Comparison of ENCODE assay signal across 8 cellular contexts in genomic region chr9:96022445-96023031, GRCh38.
DNase-seq lines count a peak whose midpoint lies in the region; ATAC-seq and TF ChIP-seq lines count a peak whose summit lies in the region.

No MANE protein-coding gene starts in this region.

- intact Hi-C loops in activated CD4-positive, alpha-beta T cell treated with anti-CD3 and anti-CD28 coated beads, Interleukin-2, amount 10 ng/mL, durations not matched to agents 24 days and 14 days (cut with micrococcal nuclease) = no loop called here
- intact Hi-C loops in thyroid gland (cut with DNase I) = no loop called here
- intact Hi-C loops in body of pancreas (cut with DNase I) = no loop called here

- peak overlapping the region; percentile 91 for H3K27ac Mint-ChIP-seq in activated CD4-positive, alpha-beta T cell treated with anti-CD3 and anti-CD28 coated beads, Interleukin-2, amount 10 ng/mL, durations not matched to agents 24 days and 14 days
- peak overlapping the region; percentile 76 for H3K27ac Mint-ChIP-seq in activated naive CD4-positive, alpha-beta T cell treated with anti-CD3 and anti-CD28 coated beads, Interleukin-2, amount 10 ng/mL, durations not matched to agents 7 days and 5 days

- H3K4me1 ChIP-seq in thyroid gland = peaks cover 23 to 25% of the 10 kb centered on the region in 2 donors
- H3K4me1 ChIP-seq in body of pancreas = peaks cover 25% of the 10 kb centered on the region

- peaks cover 66% of the 10 kb centered on the region for H3K4me1 Mint-ChIP-seq in activated CD4-positive, alpha-beta T cell treated with anti-CD3 and anti-CD28 coated beads, Interleukin-2, amount 10 ng/mL, durations not matched to agents 24 days and 14 days
- peaks cover 56% of the 10 kb centered on the region for H3K4me1 Mint-ChIP-seq in activated naive CD4-positive, alpha-beta T cell treated with anti-CD3 and anti-CD28 coated beads, Interleukin-2, amount 10 ng/mL, durations not matched to agents 7 days and 5 days

- TF ChIP-seq POLR2A in thyroid gland (IDR thresholded peaks at IDR 0.05) (peak in 1 of 2 donors; percentile 55), body of pancreas (IDR thresholded peaks at IDR 0.05) (no peak)

- peak overlapping the region; percentile 86 for H3K4me3 Mint-ChIP-seq in activated CD4-positive, alpha-beta T cell treated with anti-CD3 and anti-CD28 coated beads, Interleukin-2, amount 10 ng/mL, durations not matched to agents 24 days and 14 days
- H3K4me3 Mint-ChIP-seq in activated naive CD4-positive, alpha-beta T cell treated with anti-CD3 and anti-CD28 coated beads, Interleukin-2, amount 10 ng/mL, durations not matched to agents 7 days and 5 days = peak overlapping the region; percentile 76

- H3K9me3 ChIP-seq in thyroid gland (no peaks in the 10 kb centered on the region), body of pancreas (no peaks in the 10 kb centered on the region)

- H3K9me3 Mint-ChIP-seq in activated CD4-positive, alpha-beta T cell treated with anti-CD3 and anti-CD28 coated beads, Interleukin-2, amount 10 ng/mL, durations not matched to agents 24 days and 14 days = peaks cover 4% of the 10 kb centered on the region
- no peaks in the 10 kb centered on the region for H3K9me3 Mint-ChIP-seq in activated naive CD4-positive, alpha-beta T cell treated with anti-CD3 and anti-CD28 coated beads, Interleukin-2, amount 10 ng/mL, durations not matched to agents 7 days and 5 days

- peak overlapping the region in 1 of 3 donors; percentile 62 for H3K4me3 ChIP-seq in thyroid gland (replicated peaks in 1 of 3)
- no peak overlapping the region for H3K4me3 ChIP-seq in body of pancreas

- no peak for TF ChIP-seq CTCF in thyroid gland (IDR thresholded peaks at IDR 0.05)
- TF ChIP-seq CTCF in body of pancreas (IDR thresholded peaks at IDR 0.05) = no peak

- H3K36me3 Mint-ChIP-seq in activated CD4-positive, alpha-beta T cell treated with anti-CD3 and anti-CD28 coated beads, Interleukin-2, amount 10 ng/mL, durations not matched to agents 24 days and 14 days (ENCODE audit: low read depth) = peaks cover 7% of the 10 kb centered on the region
- H3K36me3 Mint-ChIP-seq in activated naive CD4-positive, alpha-beta T cell treated with anti-CD3 and anti-CD28 coated beads, Interleukin-2, amount 10 ng/mL, durations not matched to agents 7 days and 5 days = peaks cover 17% of the 10 kb centered on the region

- H3K27me3 ChIP-seq in thyroid gland = no peaks in the 10 kb centered on the region
- H3K27me3 ChIP-seq in body of pancreas = peaks cover 0 to 13% of the 10 kb centered on the region in 2 donors

- DNase-seq in activated CD4-positive, alpha-beta T cell treated with anti-CD3 and anti-CD28 coated beads, Interleukin-2, amount 10 ng/mL, durations not matched to agents 24 days and 14 days = peak; percentile 82
- no peak for DNase-seq in activated CD4-positive, alpha-beta T cell treated with anti-CD3 and anti-CD28 coated beads, Interleukin-2, amount 50 U/mL, for 1 hour
- DNase-seq in activated naive CD4-positive, alpha-beta T cell treated with anti-CD3 and anti-CD28 coated beads, Interleukin-2, amount 10 ng/mL, durations not matched to agents 7 days and 5 days = peak; percentile 44
- DNase-seq in left kidney (ENCODE audit: low read depth, low spot score) (peak; percentile 86), thyroid gland (peak; percentile 88 to 89), body of pancreas (no peak), NCI-H1417 (lab: John Stamatoyannopoulos, UW) (no peak), mesenteric fat pad (ENCODE audit: low spot score) (no peak)

- no peak for ATAC-seq in body of pancreas

- no peaks in the 10 kb centered on the region for H3K36me3 ChIP-seq in thyroid gland
- H3K36me3 ChIP-seq in body of pancreas (replicated peaks in 1 of 2; ENCODE audit: insufficient read depth in 1 of 2, low read depth in 2 of 2) = no peaks in the 10 kb centered on the region

- peaks cover 16% of the 10 kb centered on the region for H3K27me3 Mint-ChIP-seq in activated CD4-positive, alpha-beta T cell treated with anti-CD3 and anti-CD28 coated beads, Interleukin-2, amount 10 ng/mL, durations not matched to agents 24 days and 14 days
- peaks cover 70% of the 10 kb centered on the region for H3K27me3 Mint-ChIP-seq in activated naive CD4-positive, alpha-beta T cell treated with anti-CD3 and anti-CD28 coated beads, Interleukin-2, amount 10 ng/mL, durations not matched to agents 7 days and 5 days

- WGBS in thyroid gland, 2 donors = 10 to 12% methylated on average over 25 of the region's 25 CpGs
- 49 to 69% methylated on average over 25 of the region's 25 CpGs for WGBS in body of pancreas, 2 donors

- CTCF ChIA-PET in activated naive CD4-positive, alpha-beta T cell treated with anti-CD3 and anti-CD28 coated beads, Interleukin-2, amount 10 ng/mL, durations not matched to agents 7 days and 5 days (lab: Charles Lee) = no interaction called here

- peak overlapping the region; percentile 55 to 91 (median 61) for H3K27ac ChIP-seq in thyroid gland
- no peak overlapping the region for H3K27ac ChIP-seq in body of pancreas

Comparison
In these comparisons a context has a peak if more than half of its experiments do, and no peak if none do; other contexts are left out.
1. DNase-seq: peak in activated CD4-positive, alpha-beta T cell treated with anti-CD3 and anti-CD28 coated beads, Interleukin-2, amount 10 ng/mL, durations not matched to agents 24 days and 14 days (single experiment), activated naive CD4-positive, alpha-beta T cell treated with anti-CD3 and anti-CD28 coated beads, Interleukin-2, amount 10 ng/mL, durations not matched to agents 7 days and 5 days (single experiment), left kidney (single experiment) and thyroid gland (2 of 2); none in activated CD4-positive, alpha-beta T cell treated with anti-CD3 and anti-CD28 coated beads, Interleukin-2, amount 50 U/mL, for 1 hour (single experiment), body of pancreas (0 of 4), NCI-H1417 (0 of 3) and mesenteric fat pad (single experiment).
2. H3K27ac ChIP-seq: peak in thyroid gland (3 of 3); none in body of pancreas (0 of 4).